12 cellular contexts compared by ENCODE assay signal in the genomic region with DNA sequence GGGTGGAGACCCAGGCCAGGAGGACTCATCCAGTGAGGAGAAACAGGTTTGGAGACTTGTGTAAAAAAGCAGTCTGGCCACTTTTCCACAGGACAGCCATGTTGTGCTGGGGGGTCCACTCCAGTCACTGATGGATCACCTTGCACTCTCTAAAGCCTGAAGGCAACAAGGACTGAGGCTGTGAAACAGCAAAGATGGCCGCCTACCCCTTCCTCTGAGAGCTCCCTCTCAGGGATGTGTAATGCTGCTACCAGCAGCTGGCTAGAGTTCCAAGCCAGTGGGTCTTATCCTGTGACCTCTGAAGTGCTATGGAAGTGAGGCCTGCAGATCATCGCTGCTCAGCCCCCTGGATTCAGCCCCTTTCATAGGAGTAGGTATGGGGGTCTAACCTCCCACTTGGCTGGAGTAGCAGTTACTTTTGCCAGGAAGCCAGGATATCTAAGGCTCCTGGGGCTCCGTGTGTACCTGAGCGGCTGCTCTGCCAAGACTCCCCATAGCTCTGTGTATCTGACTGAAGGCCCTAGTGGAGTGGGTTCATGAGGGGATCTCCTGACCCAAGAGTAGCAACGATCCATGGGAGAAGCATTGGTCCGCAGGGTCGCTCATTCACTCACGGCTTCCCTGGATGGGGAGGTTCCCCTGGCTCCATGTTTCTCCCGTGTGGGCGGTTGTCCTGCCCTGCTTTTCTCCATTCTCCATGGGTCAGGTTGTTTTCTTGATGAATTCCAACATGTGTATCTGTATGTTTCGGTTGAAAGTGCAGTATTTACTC.
DNase-seq lines count a peak whose midpoint lies in the region; ATAC-seq, FAIRE-seq and TF ChIP-seq lines count a peak whose summit lies in the region.
"Had no signal": no experiment of that assay in that cellular context is flagged by ENCODE, and none has a peak within 500 bp of the region (broad histone marks: within the 10 kb centered on the region; RNA-seq: fewer than 3 reads in every experiment).

No MANE protein-coding gene starts in this region.

- TF ChIP-seq CTCF in HepG2 (CRISPR knock-in tag; IDR thresholded peaks at IDR 0.05) (no peak), right lobe of liver (IDR thresholded peaks at IDR 0.05) (no peak), VCaP (conservative IDR thresholded peaks at IDR 0.05) (no peak), H1 (IDR thresholded peaks at IDR 0.05; ENCODE audit: control extremely low read depth in 1 of 3, insufficient read depth in 1 of 3, low read depth in 1 of 3, low read length in 3 of 3) (no peak), upper lobe of left lung (IDR thresholded peaks at IDR 0.05) (no peak), WERI-Rb-1 (IDR thresholded peaks at IDR 0.05; ENCODE audit: low read depth, low read length) (no peak)

- no peak overlapping the region for H2BK12ac ChIP-seq in H1 (ENCODE audit: low read depth, low read length)

- peak overlapping the region; percentile 96 for H3K27ac ChIP-seq in HepG2 (ENCODE audit: extremely low read length, insufficient read depth, low read length)
- H3K27ac ChIP-seq in right lobe of liver = peak overlapping the region in 1 of 3 donors; percentile 95
- H3K27ac ChIP-seq in VCaP = peak overlapping the region; percentile 87; the same call in 1 of the 2 replicates
- no peak overlapping the region for H3K27ac ChIP-seq in H1 (ENCODE audit: low read depth, low read length)
- peak overlapping the region; percentile 13 to 84 (median 66) for H3K27ac ChIP-seq in upper lobe of left lung
- no peak overlapping the region for H3K27ac ChIP-seq in WERI-Rb-1

- H3K56ac ChIP-seq in H1 (replicated peaks; ENCODE audit: insufficient read length, low read depth, low read length) = no peak overlapping the region

- H3K9me3 ChIP-seq in HepG2 (ENCODE audit: low read length) (no peaks in the 10 kb centered on the region), right lobe of liver (no peaks in the 10 kb centered on the region), H1 (ENCODE audit: insufficient read depth in 2 of 2, low read depth in 1 of 2, low read length in 1 of 2) (no peaks in the 10 kb centered on the region), upper lobe of left lung (peaks cover 0 to 5% (median 0%) of the 10 kb centered on the region in 4 donors), WERI-Rb-1 (ENCODE audit: severe bottlenecking) (no peaks in the 10 kb centered on the region)
- H3K9me3 ChIP-seq: esophagus squamous epithelium had no signal

- H2AFZ ChIP-seq in HepG2 (ENCODE audit: low read length) = no peak overlapping the region
- peak overlapping the region; percentile 76 for H2AFZ ChIP-seq in H1 (ENCODE audit: low read length)

- intact Hi-C loops in HepG2 (cut with micrococcal nuclease; ENCODE audit: unreplicated experiment) (no loop called here), right lobe of liver (cut with DNase I) (no loop called here)

- H4K20me1 ChIP-seq in HepG2 (ENCODE audit: insufficient read depth, low read length) (no peaks in the 10 kb centered on the region), H1 (replicated peaks in 1 of 2; ENCODE audit: control insufficient read depth in 1 of 2, insufficient read depth in 2 of 2, low read length in 2 of 2) (no peaks in the 10 kb centered on the region)

- H3K23me2 ChIP-seq in H1 (ENCODE audit: low read depth, low read length) = no peaks in the 10 kb centered on the region

- no peak overlapping the region for H2BK5ac ChIP-seq in H1 (ENCODE audit: low read depth, low read length)

- no peaks in the 10 kb centered on the region for H3K36me3 ChIP-seq in HepG2 (replicated peaks in 1 of 2; ENCODE audit: control insufficient read depth in 1 of 2, insufficient read depth in 2 of 2, low read length in 2 of 2)
- H3K36me3 ChIP-seq in right lobe of liver = no peaks in the 10 kb centered on the region
- H3K36me3 ChIP-seq in H1 (ENCODE audit: control insufficient read depth in 2 of 4, insufficient read depth in 4 of 4, low read length in 3 of 4) = no peaks in the 10 kb centered on the region
- H3K36me3 ChIP-seq in upper lobe of left lung = no peaks in the 10 kb centered on the region
- no peaks in the 10 kb centered on the region for H3K36me3 ChIP-seq in WERI-Rb-1
- H3K36me3 ChIP-seq: esophagus squamous epithelium, left ventricle myocardium inferior had no signal

- H2BK120ac ChIP-seq in H1 (replicated peaks; ENCODE audit: low read depth, low read length) = no peak overlapping the region

- H4K8ac ChIP-seq in H1 (ENCODE audit: extremely low read depth, insufficient read depth, low read length) = no peak overlapping the region

- peaks cover 62% of the 10 kb centered on the region for H3K4me1 ChIP-seq in HepG2 (ENCODE audit: insufficient read depth, low read length)
- peaks cover 0 to 21% (median 5%) of the 10 kb centered on the region in 4 donors for H3K4me1 ChIP-seq in right lobe of liver
- H3K4me1 ChIP-seq in H1 (replicated peaks in 1 of 4; ENCODE audit: control insufficient read depth in 3 of 4, insufficient read depth in 4 of 4, low read length in 3 of 4) = no peaks in the 10 kb centered on the region
- peaks cover 23 to 36% (median 27%) of the 10 kb centered on the region in 4 donors for H3K4me1 ChIP-seq in upper lobe of left lung

- H4K91ac ChIP-seq in H1 (replicated peaks; ENCODE audit: insufficient read length, low read length) = no peak overlapping the region

- no peak overlapping the region for H4K5ac ChIP-seq in H1 (ENCODE audit: insufficient read length, low read depth, low read length)

- 93% methylated on average over 8 of the region's 11 CpGs for WGBS in HepG2 (ENCODE audit: low lambda C conversion rate)
- WGBS in right lobe of liver (ENCODE audit: insufficient coverage, low coverage, low lambda C conversion rate, missing lambda C conversion rate) = 92% methylated on average over 2 of the region's 11 CpGs
- 88% methylated on average over 11 of the region's 11 CpGs; no CpG with 5 or more reads in 1 of the 2 experiments for WGBS in H1 (ENCODE audit: extremely low coverage in 1 of 2, insufficient coverage in 1 of 2, insufficient read length in 1 of 2, insufficient replicate concordance in 2 of 2, low coverage in 1 of 2, low lambda C conversion rate in 2 of 2, missing lambda C conversion rate in 1 of 2), 2 experiments
- WGBS in upper lobe of left lung, 2 donors = 96 to 98% methylated on average over 8 to 11 of the region's 11 CpGs

- H3K79me1 ChIP-seq in H1 (ENCODE audit: low read depth, low read length) = no peaks in the 10 kb centered on the region

- H3K79me2 ChIP-seq in HepG2 (ENCODE audit: insufficient read depth, low read length) = no peaks in the 10 kb centered on the region
- no peaks in the 10 kb centered on the region for H3K79me2 ChIP-seq in H1 (ENCODE audit: control insufficient read depth in 1 of 2, insufficient read depth in 2 of 2, low read length in 2 of 2)

- no peak overlapping the region for H3K23ac ChIP-seq in H1 (ENCODE audit: insufficient read length)

- H2AK5ac ChIP-seq in H1 (ENCODE audit: low read depth, low read length) = no peak overlapping the region

- ATAC-seq in HepG2 (no peak), right lobe of liver (no peak), upper lobe of left lung (ENCODE audit: low FRiP score in 2 of 2) (no peak), HG03097 (IDR thresholded peaks at IDR 0.05; ENCODE audit: low FRiP score, unreplicated experiment) (no peak), HG02798 (IDR thresholded peaks at IDR 0.05; ENCODE audit: poor library complexity, unreplicated experiment) (no peak)
- ATAC-seq: HCT116 had no signal

- POLR2A ChIA-PET in HepG2 (lab: Yijun Ruan, JAX) (no interaction called here), H1 (lab: Charles Lee; ENCODE audit: partially characterized antibody) (no interaction called here)

- TF ChIP-seq POLR2A in HepG2 (IDR thresholded peaks at IDR 0.05; ENCODE audit: insufficient read depth in 1 of 2, low read depth in 2 of 2, low read length in 2 of 2) (no peak), right lobe of liver (IDR thresholded peaks at IDR 0.05) (no peak), H1 (IDR thresholded peaks at IDR 0.05; ENCODE audit: control extremely low read depth in 1 of 2, low read depth in 2 of 2, low read length in 2 of 2) (no peak), upper lobe of left lung (IDR thresholded peaks at IDR 0.05) (no peak)

- no peak for TF ChIP-seq RAD21 in HepG2 (CRISPR knock-in tag; IDR thresholded peaks at IDR 0.05)
- TF ChIP-seq RAD21 in H1 (IDR thresholded peaks at IDR 0.05 in 1 of 2, conservative IDR thresholded peaks at IDR 0.05 in 1 of 2; ENCODE audit: low read depth in 2 of 2, low read length in 2 of 2) = no peak

- CTCF ChIA-PET in HepG2 (lab: Yijun Ruan, JAX; ENCODE audit: low intra/inter-chr PET ratio, low total read pairs) = no interaction called here
- CTCF ChIA-PET in H1 (lab: Charles Lee; ENCODE audit: partially characterized antibody) = interaction anchor here (0.6 to 1.3 kb wide), 5 partner anchors 30 to 1561 kb away, joined by 3 to 4 read pairs (median 3); no protein-coding TSS in a partner anchor

- H3K9ac ChIP-seq in HepG2 (ENCODE audit: insufficient read depth, low read depth, low read length) (no peak overlapping the region), H1 (replicated peaks in 1 of 4; ENCODE audit: extremely low read depth in 1 of 4, low read depth in 3 of 4, low read length in 3 of 4) (no peak overlapping the region)

- H3K4me3 ChIP-seq in HepG2 (replicated peaks in 1 of 3; ENCODE audit: insufficient read depth in 1 of 3, low read depth in 2 of 3, low read length in 3 of 3) = no peak overlapping the region
- no peak overlapping the region for H3K4me3 ChIP-seq in right lobe of liver
- no peak overlapping the region for H3K4me3 ChIP-seq in H1 (ENCODE audit: extremely low read depth in 1 of 4, insufficient read depth in 2 of 4, low read depth in 3 of 4, low read length in 4 of 4)
- H3K4me3 ChIP-seq in upper lobe of left lung = no peak overlapping the region
- no peak overlapping the region for H3K4me3 ChIP-seq in WERI-Rb-1 (ENCODE audit: low read depth, low read length)
- H3K4me3 ChIP-seq: esophagus squamous epithelium had no signal

- no peak for DNase-seq in HepG2 (ENCODE audit: low spot score)
- DNase-seq in right lobe of liver = no peak
- no peak for DNase-seq in H1 (ENCODE audit: low read depth in 1 of 2, low spot score in 2 of 2)
- no peak for DNase-seq in upper lobe of left lung
- DNase-seq in WERI-Rb-1 = no peak
- DNase-seq: esophagus squamous epithelium, left ventricle myocardium inferior, NCI-H345 had no signal

- no TSS peak for BruUV-seq in HepG2 (replicated peaks; lab: Mats Ljungman, UMichigan)

- H3K18ac ChIP-seq in H1 (ENCODE audit: extremely low read depth, low read length) = no peak overlapping the region

- FAIRE-seq in HepG2 (lab: Jason Lieb, UNC) (no peak), H1 (lab: Jason Lieb, UNC) (no peak)

- H2BK20ac ChIP-seq in H1 (ENCODE audit: low read length) = no peak overlapping the region

- no peak overlapping the region for H3K4ac ChIP-seq in H1 (replicated peaks; ENCODE audit: insufficient read length, low read depth, low read length)

- TF ChIP-seq EP300 in HepG2 (IDR thresholded peaks at IDR 0.05; ENCODE audit: low read depth in 2 of 2, low read length in 2 of 2) (no peak), HepG2 (CRISPR knock-in tag; IDR thresholded peaks at IDR 0.05; ENCODE audit: borderline replicate concordance) (no peak), H1 (IDR thresholded peaks at IDR 0.05; ENCODE audit: borderline replicate concordance in 1 of 2, low read depth in 2 of 2, low read length in 2 of 2) (no peak), upper lobe of left lung (IDR thresholded peaks at IDR 0.05) (no peak)

- no peak overlapping the region for H3K4me2 ChIP-seq in HepG2 (ENCODE audit: low read depth, low read length)
- H3K4me2 ChIP-seq in H1 (ENCODE audit: insufficient read depth in 1 of 2, low read depth in 2 of 2, low read length in 2 of 2) = no peak overlapping the region

- H3K14ac ChIP-seq in H1 (ENCODE audit: insufficient read length) = no peak overlapping the region

- no peak overlapping the region for H2BK15ac ChIP-seq in H1 (ENCODE audit: low read length)

- no peaks in the 10 kb centered on the region for H3K27me3 ChIP-seq in HepG2 (ENCODE audit: control insufficient read depth in 1 of 2, insufficient read depth in 2 of 2, low read length in 2 of 2)
- H3K27me3 ChIP-seq in right lobe of liver = no peaks in the 10 kb centered on the region
- H3K27me3 ChIP-seq in H1 (replicated peaks in 1 of 4; ENCODE audit: control insufficient read depth in 3 of 4, extremely low read depth in 1 of 4, insufficient read depth in 3 of 4, low read length in 3 of 4) = no peaks in the 10 kb centered on the region
- H3K27me3 ChIP-seq in upper lobe of left lung = no peaks in the 10 kb centered on the region
- H3K27me3 ChIP-seq in WERI-Rb-1 (ENCODE audit: insufficient read depth, low read depth, severe bottlenecking) = no peaks in the 10 kb centered on the region
- H3K27me3 ChIP-seq: esophagus squamous epithelium had no signal

- in situ Hi-C loops in HepG2 (cut with HindIII; ENCODE audit: extremely low pct_ligation_motif_present, low pct_unique_long_range_greater_than_20kb) = no loop called here

Comparison
In these comparisons a context has a peak if more than half of its experiments do, and no peak if none do; other contexts are left out.
1. H3K27ac ChIP-seq: peak in HepG2 (single experiment), VCaP (single experiment) and upper lobe of left lung (4 of 4); none in H1 (single experiment) and WERI-Rb-1 (single experiment).